ENCODE assay signal across 20 cellular contexts in genomic region chr11:47337229-47337924, GRCh38. TPM values are rescaled to one million over a fixed set of nuclear protein-coding genes. Genes with fewer than 3 reads are reported as not detected.
"Had no signal": no experiment of that assay in that cellular context is flagged by ENCODE, and none has a peak within 500 bp of the region (broad histone marks: within the 10 kb centered on the region; RNA-seq: fewer than 3 reads in every experiment).

No MANE protein-coding gene starts in this region.

- DNase-seq: activated CD4-positive, alpha-beta T cell treated with anti-CD3 and anti-CD28 coated beads for 1 hour; activated CD4-positive, alpha-beta T cell treated with anti-CD3 and anti-CD28 coated beads, Interleukin-2, amount 50 U/mL, for 48 hours; activated CD8-positive, alpha-beta memory T cell treated with anti-CD3 and anti-CD28 coated beads, Interleukin-2, amount 10 ng/mL, durations not matched to agents 7 days and 5 days; activated effector memory CD4-positive, alpha-beta T cell treated with anti-CD3 and anti-CD28 coated beads, Interleukin-2, amount 50 U/mL, for 16 hours; activated naive CD8-positive, alpha-beta T cell treated with anti-CD3 and anti-CD28 coated beads, Interleukin-2, amount 10 ng/mL, durations not matched to agents 7 days and 5 days; activated T-cell treated with anti-CD3 and anti-CD28 coated beads, Interleukin-2, amount 50 U/mL, for 24 hours; anterior cingulate cortex; dorsolateral prefrontal cortex; esophagus squamous epithelium; foreskin fibroblast; lower lobe of right lung; posterior cingulate gyrus; stimulated activated CD4-positive, alpha-beta T cell treated with anti-CD3 and anti-CD28 coated beads, Interleukin-12 subunit alpha, Interleukin-12 subunit beta, amount 100 ng/mL, for 4 hours; stimulated activated naive CD4-positive, alpha-beta T cell; T-cell; T1000 had no signal

- H3K27me3 ChIP-seq: breast epithelium, dorsolateral prefrontal cortex, upper lobe of left lung had no signal

- ATAC-seq: activated CD8-positive, alpha-beta memory T cell treated with anti-CD3 and anti-CD28 coated beads, Interleukin-2, amount 10 ng/mL, durations not matched to agents 7 days and 5 days; lower lobe of right lung; sciatic nerve; T-cell had no signal

- H3K4me3 ChIP-seq: breast epithelium, dorsolateral prefrontal cortex, esophagus squamous epithelium, lower lobe of right lung, upper lobe of left lung had no signal

- H3K27ac ChIP-seq: breast epithelium, dorsolateral prefrontal cortex, esophagus squamous epithelium, lower lobe of right lung, upper lobe of left lung had no signal

- H3K4me1 ChIP-seq: breast epithelium, esophagus squamous epithelium, lower lobe of right lung, upper lobe of left lung had no signal

- H3K36me3 ChIP-seq: breast epithelium, esophagus squamous epithelium, lower lobe of right lung, upper lobe of left lung had no signal

- H3K9me3 ChIP-seq: breast epithelium, esophagus squamous epithelium, lower lobe of right lung, upper lobe of left lung had no signal

RNA-seq across cellular contexts. Expression of gene MYBPC3, which starts 15.1 kb away (rescaled TPM):
- total RNA-seq: activated CD8-positive, alpha-beta memory T cell treated with anti-CD3 and anti-CD28 coated beads, Interleukin-2, amount 10 ng/mL, durations not matched to agents 7 days and 5 days; mesothelial cell of epicardium; T-cell had no signal

RNA-seq across cellular contexts. Expression of gene SPI1, which starts 41.0 kb away (rescaled TPM):
- total RNA-seq: activated CD8-positive, alpha-beta memory T cell treated with anti-CD3 and anti-CD28 coated beads, Interleukin-2, amount 10 ng/mL, durations not matched to agents 7 days and 5 days; mesothelial cell of epicardium had no signal
